8 cellular contexts compared by ENCODE assay signal in the genomic region with DNA sequence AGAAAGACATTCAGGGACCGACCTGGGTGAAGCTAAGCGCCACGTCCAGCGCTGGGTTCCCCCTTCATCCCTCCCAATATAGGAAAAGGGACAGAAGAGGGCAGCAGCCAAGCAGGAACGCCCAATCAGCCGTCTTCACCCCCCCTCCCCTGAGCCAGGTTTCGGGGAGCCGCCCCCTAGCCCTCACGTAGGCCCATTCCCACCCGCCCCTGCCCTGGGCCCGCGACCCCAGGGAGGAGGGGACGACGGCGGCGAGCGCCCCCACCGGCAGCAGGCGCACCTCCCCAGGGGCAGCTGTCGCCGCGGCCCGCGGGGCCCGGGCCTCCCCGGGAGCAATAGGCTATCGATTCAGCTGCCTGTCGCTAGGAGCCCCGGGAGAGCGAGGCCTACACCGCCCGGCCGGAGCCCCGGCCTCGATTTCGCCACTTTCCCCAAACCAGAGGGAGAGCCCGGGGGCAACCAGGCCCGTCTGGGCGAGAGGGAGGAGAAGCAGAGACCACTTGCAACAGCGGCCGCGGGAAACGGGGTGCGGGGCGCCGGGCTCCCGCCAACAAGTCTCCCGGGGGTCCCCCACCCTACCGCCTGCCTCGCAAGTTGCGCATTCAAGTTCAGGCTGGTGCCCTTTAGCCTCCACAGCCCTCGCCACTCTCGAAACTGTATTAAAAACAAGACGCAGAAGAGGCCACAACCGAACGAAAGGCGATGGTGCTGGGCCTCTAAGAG. TPM values are rescaled to one million over a fixed set of nuclear protein-coding genes. Genes with fewer than 3 reads are reported as not detected.
A peak's percentile ranks its signal among the peaks of the same experiment; 100 is the strongest.
DNase-seq lines count a peak whose midpoint lies in the region; ATAC-seq and TF ChIP-seq lines count a peak whose summit lies in the region.

No MANE protein-coding gene starts in this region.

- TF ChIP-seq CTCF in fibroblast of the aortic adventitia (IDR thresholded peaks at IDR 0.05; ENCODE audit: insufficient read depth, low read length) (peak; percentile 36), nephron progenitor cell (IDR thresholded peaks at IDR 0.05) (peak; percentile 54)

- no peaks in the 10 kb centered on the region for H3K9me3 Mint-ChIP-seq in nephron progenitor cell
- H3K9me3 Mint-ChIP-seq in stimulated activated naive CD8-positive, alpha-beta T cell treated with anti-CD3 and anti-CD28 coated beads, Interleukin-15, amount 100 ng/mL, for 72 hours, result no peaks in the 10 kb centered on the region

- peak; percentile 55 for ATAC-seq in GM21515 (IDR thresholded peaks at IDR 0.05; ENCODE audit: unreplicated experiment)
- ATAC-seq in stimulated activated naive CD8-positive, alpha-beta T cell treated with anti-CD3 and anti-CD28 coated beads, Interleukin-15, amount 100 ng/mL, for 72 hours, result peak; percentile 78

- H3K4me3 ChIP-seq in fibroblast of the aortic adventitia (ENCODE audit: low read depth, low read length), result peak overlapping the region; percentile 90

- peaks cover 22% of the 10 kb centered on the region for H3K36me3 Mint-ChIP-seq in nephron progenitor cell (ENCODE audit: low read depth)

- peaks cover 42% of the 10 kb centered on the region for H3K4me1 Mint-ChIP-seq in nephron progenitor cell
- peaks cover 46% of the 10 kb centered on the region for H3K4me1 Mint-ChIP-seq in stimulated activated naive CD8-positive, alpha-beta T cell treated with anti-CD3 and anti-CD28 coated beads, Interleukin-15, amount 100 ng/mL, for 72 hours

- peaks cover 12% of the 10 kb centered on the region for H3K27me3 Mint-ChIP-seq in nephron progenitor cell (ENCODE audit: low read depth, poor library complexity)
- no peaks in the 10 kb centered on the region for H3K27me3 Mint-ChIP-seq in stimulated activated naive CD8-positive, alpha-beta T cell treated with anti-CD3 and anti-CD28 coated beads, Interleukin-15, amount 100 ng/mL, for 72 hours

- peak; percentile 53 for DNase-seq in COLO829 (ENCODE audit: low spot score)
- peak; percentile 59 for DNase-seq in KG1 (lab: John Stamatoyannopoulos, UW)
- DNase-seq in SHP77 (lab: John Stamatoyannopoulos, UW), result peak; percentile 49 to 61
- peak; percentile 93 for DNase-seq in activated effector memory CD4-positive, alpha-beta T cell treated with anti-CD3 and anti-CD28 coated beads, Interleukin-2, amount 50 U/mL, for 16 hours
- DNase-seq in fibroblast of the aortic adventitia (ENCODE audit: low read depth), result peak; percentile 52
- DNase-seq in nephron progenitor cell, result peak; percentile 87
- DNase-seq in stimulated activated naive CD8-positive, alpha-beta T cell treated with anti-CD3 and anti-CD28 coated beads, Interleukin-15, amount 100 ng/mL, for 72 hours, result peak; percentile 81 to 86

- H3K4me3 Mint-ChIP-seq in nephron progenitor cell, result peak overlapping the region; percentile 95
- peak overlapping the region; percentile 91 to 96 for H3K4me3 Mint-ChIP-seq in stimulated activated naive CD8-positive, alpha-beta T cell treated with anti-CD3 and anti-CD28 coated beads, Interleukin-15, amount 100 ng/mL, for 72 hours

- H3K27ac Mint-ChIP-seq in nephron progenitor cell, result peak overlapping the region; percentile 93
- H3K27ac Mint-ChIP-seq in stimulated activated naive CD8-positive, alpha-beta T cell treated with anti-CD3 and anti-CD28 coated beads, Interleukin-15, amount 100 ng/mL, for 72 hours, result peak overlapping the region; percentile 98

RNA-seq across cellular contexts. Expression of a gene that starts 1.3 kb away (rescaled TPM):
- 15.8 and 25.2 TPM in 2 replicates for total RNA-seq in fibroblast of the aortic adventitia (ENCODE audit: low replicate concordance)

RNA-seq across cellular contexts. Expression of a gene that starts 39.7 kb away (rescaled TPM):
- total RNA-seq in fibroblast of the aortic adventitia (ENCODE audit: low replicate concordance), result 10.8 and 12.1 TPM in 2 replicates

Comparison
In these comparisons a context has a peak if more than half of its experiments do, and no peak if none do; other contexts are left out.
1. Peak in every context shown above with its lines: DNase-seq, ATAC-seq and H3K4me3 ChIP-seq.